ENCODE assay signal across 2 cellular contexts in genomic region chr12:125247477-125247876, GRCh38.
TF ChIP-seq lines count a peak whose summit lies in the region.

No MANE protein-coding gene starts in this region.

TF ChIP-seq in HEK293, 187 proteins besides CTCF, POLR2A, EP300 and RAD21:
- no peak for TF ChIP-seq ZNF76 (tag by site-specific recombination; IDR thresholded peaks at IDR 0.05; ENCODE audit: borderline replicate concordance, low read depth)
- TF ChIP-seq SP2 (tag by site-specific recombination; IDR thresholded peaks at IDR 0.05): peak; percentile 37; the same call in 1 of the 2 replicates

TF ChIP-seq in H1, 55 proteins besides CTCF, POLR2A, EP300 and RAD21:
- TF ChIP-seq TAF1 (IDR thresholded peaks at IDR 0.05; ENCODE audit: low read depth, low read length) (no peak), SP1 (IDR thresholded peaks at IDR 0.05; ENCODE audit: low read depth, low read length) (peak; percentile 70), RNF2 (IDR thresholded peaks at IDR 0.05; ENCODE audit: borderline replicate concordance, low read depth, low read length, missing control alignments, poor library complexity, severe bottlenecking) (no peak)
TF ChIP-seq in H1: peak in this region for 1.
